In the genomic region with DNA sequence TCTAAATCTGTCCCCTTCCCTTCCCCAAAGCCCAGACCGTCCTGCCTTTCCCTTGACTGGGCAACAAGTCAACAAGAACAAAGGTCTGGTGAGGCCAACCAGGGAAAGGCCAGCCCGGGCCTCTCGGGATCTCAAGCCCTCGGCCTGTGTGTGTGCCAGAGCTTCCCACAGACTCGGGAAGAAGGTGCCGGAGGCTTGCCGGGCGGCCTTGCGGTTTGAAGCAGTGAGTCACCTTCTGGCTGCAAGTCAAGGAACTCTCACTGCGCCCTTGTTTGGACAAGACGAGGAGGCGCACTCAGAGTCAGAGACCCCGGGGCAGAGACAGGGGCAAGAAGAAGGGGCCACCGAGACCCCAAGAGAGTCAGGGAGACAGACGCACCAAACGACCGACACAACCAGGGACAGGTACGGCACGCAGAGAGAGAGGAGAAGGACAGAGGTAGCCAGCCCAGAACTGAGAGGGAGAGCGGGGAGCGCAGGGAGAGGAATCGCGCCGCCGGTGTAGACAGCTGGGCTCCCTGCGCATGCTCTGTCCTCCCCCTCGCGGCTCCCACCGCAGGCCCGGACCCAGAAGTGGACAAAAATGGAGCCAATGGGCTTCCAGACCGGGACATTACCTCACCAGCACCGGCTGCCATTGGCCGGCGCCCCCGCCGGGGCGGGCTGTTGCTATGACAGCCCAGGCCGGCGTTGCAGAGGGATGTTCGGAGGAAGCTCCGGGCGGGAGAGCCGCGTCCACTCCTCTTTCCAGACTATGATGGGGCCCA, we compare ENCODE assay signal across 8 cellular contexts.
A peak's percentile ranks its signal among the peaks of the same experiment; 100 is the strongest.
DNase-seq lines count a peak whose midpoint lies in the region; ATAC-seq and TF ChIP-seq lines count a peak whose summit lies in the region.

No MANE protein-coding gene starts in this region.

- POLR2A ChIA-PET in AG04450 (lab: Yijun Ruan, JAX), result interaction anchor here (0.6 to 2.0 kb wide), 10 partner anchors 14 to 99 kb away, joined by 3 to 27 read pairs (median 4); no protein-coding TSS in a partner anchor

- no peaks in the 10 kb centered on the region for H3K9me3 ChIP-seq in AG04450 (ENCODE audit: control insufficient read depth, insufficient read depth, low read length)

- H3K4me3 ChIP-seq in AG04450 (ENCODE audit: low read depth, low read length), result peak overlapping the region; percentile 70

- H3K27me3 ChIP-seq in AG04450 (ENCODE audit: control insufficient read depth, insufficient read depth, low read length), result no peaks in the 10 kb centered on the region

- H3K27ac ChIP-seq in AG04450 (ENCODE audit: low read depth, low read length), result peak overlapping the region; percentile 99

- DNase-seq in AG04450 (ENCODE audit: low read depth, low spot score) (peak; percentile 99), GM19238 (ENCODE audit: insufficient read length, low spot score) (peak; percentile 95), NCI-H460 (ENCODE audit: extremely low read depth, low read depth) (peak; percentile 91), cerebellum (ENCODE audit: low spot score) (peak; percentile 100), islet precursor cell (peak; percentile 99)
- DNase-seq in activated CD4-positive, alpha-beta T cell treated with anti-CD3 and anti-CD28 coated beads for 1 hour, result peak; percentile 23
- peak; percentile 28 to 58 for DNase-seq in stimulated activated CD4-positive, alpha-beta T cell treated with anti-CD3 and anti-CD28 coated beads, Interleukin-12 subunit alpha, Interleukin-12 subunit beta, amount 100 ng/mL, for 24 hours (ENCODE audit: low read depth in 2 of 2)

- peak; percentile 77 for ATAC-seq in HG03378 (IDR thresholded peaks at IDR 0.05; ENCODE audit: unreplicated experiment)

- CTCF ChIA-PET in AG04450 (lab: Charles Lee), result interaction anchor here (0.6 to 2.9 kb wide), 3 partner anchors 22 to 1503 kb away, joined by 3 to 14 read pairs (median 3); no protein-coding TSS in a partner anchor

- no peak for TF ChIP-seq CTCF in AG04450 (IDR thresholded peaks at IDR 0.05; ENCODE audit: low read depth, low read length)

Comparison
In these comparisons a context has a peak if more than half of its experiments do, and no peak if none do; other contexts are left out.
1. Peak in every context shown above with its lines: DNase-seq, ATAC-seq, H3K4me3 ChIP-seq and H3K27ac ChIP-seq.
2. DNase-seq: peak in every context shown above with its lines; median percentile 100 in cerebellum; 99 in AG04450; 99 in islet precursor cell; 95 in GM19238; 91 in NCI-H460; 43 in stimulated activated CD4-positive, alpha-beta T cell treated with anti-CD3 and anti-CD28 coated beads, Interleukin-12 subunit alpha, Interleukin-12 subunit beta, amount 100 ng/mL, for 24 hours; 23 in activated CD4-positive, alpha-beta T cell treated with anti-CD3 and anti-CD28 coated beads for 1 hour.